ENCODE assay signal across 1 cellular context in genomic region chr18:10120622-10121021, GRCh38.
TF ChIP-seq lines count a peak whose summit lies in the region.

No MANE protein-coding gene starts in this region.

TF ChIP-seq in IMR-90, 13 proteins besides CTCF, POLR2A, EP300 and RAD21 (continued from another document):
- TF ChIP-seq MXI1 (IDR thresholded peaks at IDR 0.05; ENCODE audit: borderline replicate concordance, low read depth, low read length) (no peak), CEBPB (IDR thresholded peaks at IDR 0.05; ENCODE audit: low read depth, low read length) (no peak)
